In the genomic region with DNA sequence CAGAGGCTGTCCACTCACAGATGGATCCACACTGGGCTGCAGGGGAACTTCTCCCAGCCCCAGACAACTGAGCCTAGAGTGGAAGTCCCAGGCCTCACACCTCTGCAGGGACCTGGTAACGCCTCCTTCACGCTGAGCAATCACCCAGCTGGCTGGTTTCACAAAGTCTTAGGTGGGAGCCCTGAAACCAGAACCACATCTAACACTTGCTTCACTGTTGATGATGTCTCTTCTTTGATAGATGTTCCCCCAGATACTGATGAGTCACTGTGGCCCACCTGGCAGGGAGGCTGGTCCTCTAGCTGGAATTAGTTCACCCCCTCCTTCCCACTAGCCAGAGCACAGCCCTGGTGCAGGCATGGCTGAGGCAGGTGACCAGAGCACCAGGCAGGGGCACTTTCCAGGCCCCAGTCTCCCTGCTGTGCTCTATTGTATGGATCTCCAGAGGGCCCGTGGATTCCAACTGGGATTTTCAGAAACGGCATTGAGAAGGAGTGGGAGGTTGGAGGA, we compare ENCODE assay signal across 12 cellular contexts. TPM values are rescaled to one million over a fixed set of nuclear protein-coding genes. Genes with fewer than 3 reads are reported as not detected.
DNase-seq lines count a peak whose midpoint lies in the region; ATAC-seq and TF ChIP-seq lines count a peak whose summit lies in the region.
"Had no signal": no experiment of that assay in that cellular context is flagged by ENCODE, and none has a peak within 500 bp of the region (broad histone marks: within the 10 kb centered on the region; RNA-seq: fewer than 3 reads in every experiment).

No MANE protein-coding gene starts in this region.

- no peaks in the 10 kb centered on the region for H3K4me1 ChIP-seq in Karpas-422 (ENCODE audit: low read length)
- no peaks in the 10 kb centered on the region for H3K4me1 ChIP-seq in stomach
- H3K4me1 ChIP-seq in aorta (ENCODE audit: control insufficient read depth in 1 of 2, insufficient read depth in 2 of 2, low read length in 2 of 2) = no peaks in the 10 kb centered on the region

- no peak for TF ChIP-seq CTCF in stomach (IDR thresholded peaks at IDR 0.05)

- H3K36me3 ChIP-seq in Karpas-422 (ENCODE audit: insufficient read depth, low read length) = no peaks in the 10 kb centered on the region
- H3K36me3 ChIP-seq in stomach = no peaks in the 10 kb centered on the region
- H3K36me3 ChIP-seq in aorta (ENCODE audit: control insufficient read depth in 1 of 2, insufficient read depth in 2 of 2, low read length in 1 of 2) = no peaks in the 10 kb centered on the region

- H3K4me2 ChIP-seq in Karpas-422 (ENCODE audit: low read depth, low read length, poor library complexity, severe bottlenecking) = no peak overlapping the region

- 58 to 80% (median 70%) methylated on average over 4 of the region's 4 CpGs for WGBS in stomach, 5 donors
- WGBS in aorta, 2 donors = 79 to 85% methylated on average over 4 of the region's 4 CpGs

- intact Hi-C loops in stomach (cut with DNase I; ENCODE audit: low total_unique reads) = no loop called here
- intact Hi-C loops in aorta (cut with DNase I) = no loop called here

- DNase-seq in NCI-H69 (lab: John Stamatoyannopoulos, UW) = peak; percentile 32
- DNase-seq in stimulated activated CD4-positive, alpha-beta T cell treated with anti-CD3 and anti-CD28 coated beads, Interleukin-1b, Interleukin-23, amount 100 ng/mL, for 48 hours = peak; percentile 58
- DNase-seq in Karpas-422 = no peak
- DNase-seq in OCI-M2 (lab: John Stamatoyannopoulos, UW; ENCODE audit: unreplicated experiment) = no peak
- DNase-seq in stomach = no peak
- DNase-seq in aorta = no peak
- DNase-seq: anterior cingulate cortex, small intestine had no signal

- H3K27me3 ChIP-seq in Karpas-422 (ENCODE audit: low read length) = no peaks in the 10 kb centered on the region
- H3K27me3 ChIP-seq in stomach = no peaks in the 10 kb centered on the region
- H3K27me3 ChIP-seq in aorta (ENCODE audit: control insufficient read depth in 1 of 2, insufficient read depth in 2 of 2, low read length in 1 of 2) = no peaks in the 10 kb centered on the region

- H2AFZ ChIP-seq in Karpas-422 (ENCODE audit: low read length) = no peak overlapping the region

- H3K4me3 ChIP-seq in Karpas-422 (ENCODE audit: low read length) (no peak overlapping the region), stomach (no peak overlapping the region), aorta (ENCODE audit: low read length in 2 of 2) (no peak overlapping the region)
- H3K4me3 ChIP-seq: lung, SK-N-MC had no signal

- no peaks in the 10 kb centered on the region for H3K9me2 ChIP-seq in Karpas-422 (replicated peaks; ENCODE audit: insufficient read depth, low read length)

- no peak overlapping the region for H3K9ac ChIP-seq in Karpas-422 (ENCODE audit: low read length)

- H4K20me1 ChIP-seq in Karpas-422 (ENCODE audit: insufficient read depth, low read depth, low read length) = no peaks in the 10 kb centered on the region

- H3K9me3 ChIP-seq in Karpas-422 (ENCODE audit: low read length) (no peaks in the 10 kb centered on the region), stomach (no peaks in the 10 kb centered on the region), aorta (ENCODE audit: control insufficient read depth, low read length) (no peaks in the 10 kb centered on the region)

- no peak for TF ChIP-seq POLR2A in stomach (IDR thresholded peaks at IDR 0.05)

- ATAC-seq in GM18867 (IDR thresholded peaks at IDR 0.05; ENCODE audit: unreplicated experiment) = peak; percentile 92
- ATAC-seq in GM21786 (IDR thresholded peaks at IDR 0.05; ENCODE audit: unreplicated experiment) = peak; percentile 68
- ATAC-seq in aorta (ENCODE audit: low FRiP score) = no peak

- TF ChIP-seq EP300 in stomach (IDR thresholded peaks at IDR 0.05) = no peak

- no peaks in the 10 kb centered on the region for H3K79me2 ChIP-seq in Karpas-422 (ENCODE audit: low read length)

- H3K27ac ChIP-seq in Karpas-422 (ENCODE audit: low read length) (no peak overlapping the region), stomach (no peak overlapping the region), aorta (ENCODE audit: low read depth in 1 of 2, low read length in 2 of 2) (no peak overlapping the region)
- H3K27ac ChIP-seq: SK-N-MC had no signal

RNA-seq across cellular contexts. Expression of gene MYL3, which starts 33.5 kb away (rescaled TPM):
- not detected in 2 replicates for total RNA-seq in Karpas-422 (2014; rRNA removed; shearing (Covaris generic); ENCODE audit: low replicate concordance)
- total RNA-seq in stomach (1 to 10 TPM in 1 of 5 donors, not detected in 4; 3.1 TPM), aorta (1 to 10 TPM; 1.8 to 3.0 TPM)
- polyA plus RNA-seq in stomach (10 to 100 TPM in 1 of 3 donors, 1 to 10 TPM in 2; 1.5 to 11.5 (median 6.8) TPM), aorta (10 to 100 TPM in 1 of 2 donors, 1 to 10 TPM in 1; 2.6 to 14.3 TPM)

RNA-seq across cellular contexts. Expression of gene PTH1R, which starts 47.8 kb away (rescaled TPM):
- not detected in 2 replicates for total RNA-seq in Karpas-422 (2014; rRNA removed; shearing (Covaris generic); ENCODE audit: low replicate concordance)
- 1 to 10 TPM; 2.6 to 4.0 (median 3.5) TPM for total RNA-seq in stomach
- 10 to 100 TPM in 2 of 3 donors, 1 to 10 TPM in 1; 8.4 to 22.4 (median 20.9) TPM for polyA plus RNA-seq in stomach
- total RNA-seq in aorta = 1 to 10 TPM; 6.6 to 6.7 TPM
- polyA plus RNA-seq in aorta = 10 to 100 TPM in 1 of 2 donors, 1 to 10 TPM in 1; 8.4 to 38.6 TPM

Comparison
In these comparisons a context has a peak if more than half of its experiments do, and no peak if none do; other contexts are left out.
1. DNase-seq: peak in NCI-H69 (single experiment) and stimulated activated CD4-positive, alpha-beta T cell treated with anti-CD3 and anti-CD28 coated beads, Interleukin-1b, Interleukin-23, amount 100 ng/mL, for 48 hours (single experiment); none in Karpas-422 (single experiment), OCI-M2 (single experiment), stomach (single experiment) and aorta (0 of 2).